In the genomic region with DNA sequence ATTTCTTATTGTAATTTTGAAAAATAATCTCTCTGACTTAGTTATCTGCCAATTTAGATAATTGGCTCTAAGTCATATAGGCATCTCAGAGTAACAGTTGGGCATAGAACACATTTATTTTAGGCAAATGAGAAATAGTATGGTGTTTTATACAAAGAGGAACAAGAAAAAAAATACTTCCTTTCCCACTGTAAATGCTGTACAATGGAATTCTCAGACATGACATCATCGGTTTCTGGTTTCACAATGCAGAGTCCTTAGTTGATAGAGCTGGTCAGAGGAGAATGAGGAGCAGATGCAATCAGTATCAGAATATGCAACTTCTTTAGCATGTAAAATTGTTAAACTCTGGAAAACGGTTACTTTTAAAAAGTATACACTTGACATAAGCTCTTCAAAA, we compare ENCODE assay signal across 11 cellular contexts. TPM values are rescaled to one million over a fixed set of nuclear protein-coding genes. Genes with fewer than 3 reads are reported as not detected.
A peak's percentile ranks its signal among the peaks of the same experiment; 100 is the strongest.
DNase-seq lines count a peak whose midpoint lies in the region; ATAC-seq, FAIRE-seq and TF ChIP-seq lines count a peak whose summit lies in the region.
"Had no signal": no experiment of that assay in that cellular context is flagged by ENCODE, and none has a peak within 500 bp of the region (broad histone marks: within the 10 kb centered on the region; RNA-seq: fewer than 3 reads in every experiment).

No MANE protein-coding gene starts in this region.

- H3K9me1 ChIP-seq in IMR-90 (ENCODE audit: insufficient read depth, low read length) = peaks cover 4% of the 10 kb centered on the region

- peak; percentile 83 for ATAC-seq in IMR-90 (ENCODE audit: low read depth)
- no peak for ATAC-seq in HG03097 (IDR thresholded peaks at IDR 0.05; ENCODE audit: low FRiP score, unreplicated experiment)

- H3K27ac ChIP-seq in IMR-90 (ENCODE audit: insufficient read depth, low read length) (no peak overlapping the region), astrocyte (ENCODE audit: low read depth, low read length) (peak overlapping the region; percentile 27), testis (no peak overlapping the region)

- H3K23ac ChIP-seq in IMR-90 (ENCODE audit: low read depth, low read length) = no peak overlapping the region

- no peak overlapping the region for H2BK20ac ChIP-seq in IMR-90 (ENCODE audit: low read depth, low read length)

- TF ChIP-seq RAD21 in IMR-90 (IDR thresholded peaks at IDR 0.05; ENCODE audit: low read length) = no peak

- H3K36me3 ChIP-seq in IMR-90 (ENCODE audit: control insufficient read depth, insufficient read depth, low read length) (no peaks in the 10 kb centered on the region), astrocyte (ENCODE audit: insufficient read depth, low read length) (no peaks in the 10 kb centered on the region), testis (ENCODE audit: low read depth, missing control alignments) (no peaks in the 10 kb centered on the region)

- dilution Hi-C loops in IMR-90 (cut with HindIII; ENCODE audit: low sequenced_read_pairs, unreplicated experiment) = no loop called here

- no CpG with 5 or more reads among the region's 2 CpGs for WGBS in IMR-90 (ENCODE audit: extremely low coverage in 2 of 2, insufficient read length in 1 of 2), 2 experiments
- WGBS in testis, 2 donors = 80 to 86% methylated on average over 2 of the region's 2 CpGs

- no peak overlapping the region for H3K9ac ChIP-seq in IMR-90 (ENCODE audit: low read depth, low read length)
- H3K9ac ChIP-seq in astrocyte (ENCODE audit: low read length) = no peak overlapping the region

- H3K4me1 ChIP-seq in IMR-90 (ENCODE audit: control insufficient read depth, insufficient read depth, low read length) (peaks cover 4% of the 10 kb centered on the region; the same call in 1 of the 2 replicates), astrocyte (ENCODE audit: insufficient read depth, low read length) (peaks cover 19% of the 10 kb centered on the region), testis (no peaks in the 10 kb centered on the region)

- no peak overlapping the region for H4K5ac ChIP-seq in IMR-90 (ENCODE audit: low read depth, low read length)

- no peak overlapping the region for H2AK9ac ChIP-seq in IMR-90 (replicated peaks; ENCODE audit: low read depth, low read length, poor library complexity)

- FAIRE-seq in astrocyte (lab: Jason Lieb, UNC) = peak; percentile 92

- H3K4me3 ChIP-seq in IMR-90 (ENCODE audit: insufficient read depth, low read depth, low read length) = no peak overlapping the region
- H3K4me3 ChIP-seq in astrocyte (ENCODE audit: insufficient read depth, low read depth, low read length) = no peak overlapping the region
- H3K4me3 ChIP-seq in testis = no peak overlapping the region

- H2BK15ac ChIP-seq in IMR-90 (ENCODE audit: low read depth, low read length) = no peak overlapping the region

- no peak overlapping the region for H2BK5ac ChIP-seq in IMR-90 (ENCODE audit: low read depth, low read length, poor library complexity, severe bottlenecking)

- H3K4me2 ChIP-seq in IMR-90 (ENCODE audit: low read depth, low read length) (no peak overlapping the region), astrocyte (ENCODE audit: low read length) (no peak overlapping the region)

- no peaks in the 10 kb centered on the region for H4K20me1 ChIP-seq in IMR-90 (ENCODE audit: insufficient read depth, low read length)
- no peaks in the 10 kb centered on the region for H4K20me1 ChIP-seq in astrocyte (ENCODE audit: insufficient read depth, low read length)

- H3K9me3 ChIP-seq in IMR-90 (ENCODE audit: control insufficient read depth, insufficient read depth, low read length) = no peaks in the 10 kb centered on the region
- H3K9me3 ChIP-seq in astrocyte (ENCODE audit: insufficient read depth, low read depth, low read length) = no peaks in the 10 kb centered on the region
- H3K9me3 ChIP-seq in testis = no peaks in the 10 kb centered on the region

- DNase-seq in AG09319 (ENCODE audit: extremely low read depth, low read depth) (peak; percentile 45), IMR-90 (peak; percentile 95), astrocyte (ENCODE audit: low read depth) (peak; percentile 90), kidney glomerular epithelial cell (lab: John Stamatoyannopoulos, UW) (peak; percentile 88), testis (no peak), NCI-H2107 treated with DMSO at 0.1 percent for 48 hours (lab: John Stamatoyannopoulos, UW; ENCODE audit: unreplicated experiment) (no peak)
- DNase-seq in activated T-helper 2 cell treated with anti-CD3 and anti-CD28 coated beads, Interferon-gamma antibody, Interleukin-2, Interleukin-4, amounts not matched to agents 10 μg/mL and 5 μg/mL and 100 μg/mL, durations not matched to agents 14 hours and 24 hours and 36 hours (ENCODE audit: low spot score) = no peak
- DNase-seq: activated CD4-positive, alpha-beta T cell treated with anti-CD3 and anti-CD28 coated beads, Interleukin-2, amount 50 U/mL, for 4 hours; NCI-H526 had no signal

- H3K27me3 Mint-ChIP-seq in astrocyte (ENCODE audit: low read depth, unreplicated experiment) = no peaks in the 10 kb centered on the region
- peaks cover 9% of the 10 kb centered on the region for H3K27me3 Mint-ChIP-seq in activated T-helper 2 cell treated with anti-CD3 and anti-CD28 coated beads, Interferon-gamma antibody, Interleukin-2, Interleukin-4, amounts not matched to agents 10 μg/mL and 5 μg/mL and 100 μg/mL, durations not matched to agents 14 hours and 24 hours and 36 hours (ENCODE audit: low read depth)

- H4K91ac ChIP-seq in IMR-90 (ENCODE audit: insufficient read depth, low read depth, low read length) = no peak overlapping the region

- H4K8ac ChIP-seq in IMR-90 (ENCODE audit: low read depth in 2 of 2, low read length in 2 of 2) = no peak overlapping the region

- peak overlapping the region; percentile 20 for H3K4me3 Mint-ChIP-seq in astrocyte (ENCODE audit: unreplicated experiment)
- H3K4me3 Mint-ChIP-seq in activated T-helper 2 cell treated with anti-CD3 and anti-CD28 coated beads, Interferon-gamma antibody, Interleukin-2, Interleukin-4, amounts not matched to agents 10 μg/mL and 5 μg/mL and 100 μg/mL, durations not matched to agents 14 hours and 24 hours and 36 hours (ENCODE audit: low read depth) = no peak overlapping the region
- H3K4me3 Mint-ChIP-seq: central memory CD8-positive, alpha-beta T cell had no signal

- no peak overlapping the region for H2AK5ac ChIP-seq in IMR-90 (ENCODE audit: low read depth, low read length)

- no peaks in the 10 kb centered on the region for H3K27me3 ChIP-seq in IMR-90 (ENCODE audit: control insufficient read depth, insufficient read depth, low read length)
- no peaks in the 10 kb centered on the region for H3K27me3 ChIP-seq in astrocyte (ENCODE audit: insufficient read depth, low read length)
- H3K27me3 ChIP-seq in testis = no peaks in the 10 kb centered on the region

- H3K36me3 Mint-ChIP-seq in astrocyte (ENCODE audit: low read depth, unreplicated experiment) = no peaks in the 10 kb centered on the region
- no peaks in the 10 kb centered on the region for H3K36me3 Mint-ChIP-seq in activated T-helper 2 cell treated with anti-CD3 and anti-CD28 coated beads, Interferon-gamma antibody, Interleukin-2, Interleukin-4, amounts not matched to agents 10 μg/mL and 5 μg/mL and 100 μg/mL, durations not matched to agents 14 hours and 24 hours and 36 hours (ENCODE audit: low read depth)

- CTCF ChIA-PET in IMR-90 (lab: Yijun Ruan, JAX) = interaction anchor here (1.0 kb wide), 1 partner anchor 17 kb away, joined by 3 read pairs; no protein-coding TSS in a partner anchor

- H3K18ac ChIP-seq in IMR-90 (ENCODE audit: low read depth, low read length) = no peak overlapping the region

- no peak overlapping the region for H3K14ac ChIP-seq in IMR-90 (replicated peaks; ENCODE audit: low read depth, low read length)

- TF ChIP-seq CTCF in AG09319 (IDR thresholded peaks at IDR 0.05; ENCODE audit: low read depth, low read length) (no peak), IMR-90 (conservative IDR thresholded peaks at IDR 0.05; ENCODE audit: low read depth, low read length) (no peak), astrocyte (IDR thresholded peaks at IDR 0.05; ENCODE audit: insufficient read depth, low read depth, low read length) (no peak), testis (IDR thresholded peaks at IDR 0.05) (no peak)

- H2AFZ ChIP-seq in IMR-90 (replicated peaks; ENCODE audit: low read length, poor library complexity) (no peak overlapping the region), astrocyte (ENCODE audit: low read depth, low read length) (no peak overlapping the region)

- POLR2A ChIA-PET in IMR-90 (lab: Charles Lee; ENCODE audit: unreplicated experiment) = no interaction called here

- BruUV-seq in IMR-90 (replicated peaks; lab: Mats Ljungman, UMichigan) = no TSS peak

- peaks cover 61% of the 10 kb centered on the region for H3K4me1 Mint-ChIP-seq in astrocyte (ENCODE audit: low read depth, unreplicated experiment)
- H3K4me1 Mint-ChIP-seq in activated T-helper 2 cell treated with anti-CD3 and anti-CD28 coated beads, Interferon-gamma antibody, Interleukin-2, Interleukin-4, amounts not matched to agents 10 μg/mL and 5 μg/mL and 100 μg/mL, durations not matched to agents 14 hours and 24 hours and 36 hours (ENCODE audit: low read depth) = no peaks in the 10 kb centered on the region
- H3K4me1 Mint-ChIP-seq: central memory CD8-positive, alpha-beta T cell had no signal

- H3K27ac Mint-ChIP-seq in astrocyte (ENCODE audit: unreplicated experiment) = peak overlapping the region; percentile 67
- H3K27ac Mint-ChIP-seq in activated T-helper 2 cell treated with anti-CD3 and anti-CD28 coated beads, Interferon-gamma antibody, Interleukin-2, Interleukin-4, amounts not matched to agents 10 μg/mL and 5 μg/mL and 100 μg/mL, durations not matched to agents 14 hours and 24 hours and 36 hours = no peak overlapping the region

- in situ Hi-C loops in IMR-90 (cut with MboI; ENCODE audit: low sequenced_read_pairs) = no loop called here

- intact Hi-C loops in IMR-90 (cut with micrococcal nuclease) = no loop called here
- intact Hi-C loops in activated T-helper 2 cell treated with anti-CD3 and anti-CD28 coated beads, Interferon-gamma antibody, Interleukin-2, Interleukin-4, amounts not matched to agents 10 μg/mL and 5 μg/mL and 100 μg/mL, durations not matched to agents 14 hours and 24 hours and 36 hours (cut with micrococcal nuclease) = no loop called here
- intact Hi-C loops in testis (cut with DNase I; ENCODE audit: low total_unique reads) = no loop called here

- no peak overlapping the region for H2BK120ac ChIP-seq in IMR-90 (ENCODE audit: low read depth, low read length)

- H3K56ac ChIP-seq in IMR-90 (ENCODE audit: extremely low read depth, insufficient read depth, low read length) = no peak overlapping the region

- no peak for TF ChIP-seq POLR2A in IMR-90 (IDR thresholded peaks at IDR 0.05; ENCODE audit: low read depth, low read length)
- TF ChIP-seq POLR2A in testis (IDR thresholded peaks at IDR 0.05) = no peak

- H3K79me2 ChIP-seq in astrocyte (ENCODE audit: insufficient read depth, low read length) = no peaks in the 10 kb centered on the region

- H3K4ac ChIP-seq in IMR-90 (ENCODE audit: low read depth, low read length) = no peak overlapping the region

- H3K9me3 Mint-ChIP-seq in astrocyte (ENCODE audit: unreplicated experiment) = no peaks in the 10 kb centered on the region
- no peaks in the 10 kb centered on the region for H3K9me3 Mint-ChIP-seq in activated T-helper 2 cell treated with anti-CD3 and anti-CD28 coated beads, Interferon-gamma antibody, Interleukin-2, Interleukin-4, amounts not matched to agents 10 μg/mL and 5 μg/mL and 100 μg/mL, durations not matched to agents 14 hours and 24 hours and 36 hours
- H3K9me3 Mint-ChIP-seq: central memory CD8-positive, alpha-beta T cell had no signal

- H3K79me1 ChIP-seq in IMR-90 (ENCODE audit: low read depth in 1 of 2, low read length in 2 of 2) = no peaks in the 10 kb centered on the region

RNA-seq across cellular contexts. Expression of a gene that starts 49.4 kb away (rescaled TPM):
- total RNA-seq in IMR-90 (2012; rRNA removed) (322 and 337 TPM in 2 replicates), astrocyte (260 and 368 TPM in 2 replicates), testis (10 to 100 TPM; 55.3 to 88.4 TPM)
- polyA plus RNA-seq in IMR-90 (2012; rRNA removed) (129 and 145 TPM in 2 replicates), testis (ENCODE audit: insufficient read depth, low read depth, low replicate concordance) (87.8 TPM)
- 73.7 and 140 TPM in 2 replicates for polyA plus RNA-seq in IMR-90 (2012; cell fraction: cytosol; rRNA removed)
- 303 and 325 TPM in 2 replicates for polyA plus RNA-seq in IMR-90 (2012; cell fraction: nucleus; rRNA removed; ENCODE audit: low replicate concordance)
- total RNA-seq in activated T-helper 2 cell treated with anti-CD3 and anti-CD28 coated beads, Interferon-gamma antibody, Interleukin-2, Interleukin-4, amounts not matched to agents 10 μg/mL and 5 μg/mL and 100 μg/mL, durations not matched to agents 14 hours and 24 hours and 36 hours = 18.2 and 20.1 TPM in 2 replicates

Comparison
In these comparisons a context has a peak if more than half of its experiments do, and no peak if none do; other contexts are left out.
1. DNase-seq: peak in AG09319 (single experiment), IMR-90 (single experiment), astrocyte (single experiment) and kidney glomerular epithelial cell (single experiment); none in activated T-helper 2 cell treated with anti-CD3 and anti-CD28 coated beads, Interferon-gamma antibody, Interleukin-2, Interleukin-4, amounts not matched to agents 10 μg/mL and 5 μg/mL and 100 μg/mL, durations not matched to agents 14 hours and 24 hours and 36 hours (single experiment), testis (single experiment) and NCI-H2107 treated with DMSO at 0.1 percent for 48 hours (single experiment).